ENCODE assay signal across 8 cellular contexts in genomic region chr20:31560094-31560899, GRCh38. TPM values are rescaled to one million over a fixed set of nuclear protein-coding genes. Genes with fewer than 3 reads are reported as not detected.
DNase-seq lines count a peak whose midpoint lies in the region; ATAC-seq and TF ChIP-seq lines count a peak whose summit lies in the region.

No MANE protein-coding gene starts in this region.

- H3K36me3 ChIP-seq in PC-3 (ENCODE audit: low read depth, low read length) = peaks cover 41% of the 10 kb centered on the region

- peak; percentile 97 for TF ChIP-seq CTCF in PC-3 (conservative IDR thresholded peaks at IDR 0.05; ENCODE audit: low read depth, low read length)

- H3K9ac ChIP-seq in PC-3 (ENCODE audit: low read length) = peak overlapping the region; percentile 67

- no peaks in the 10 kb centered on the region for H3K79me2 ChIP-seq in PC-3 (ENCODE audit: low read length)

- POLR2A ChIA-PET in PC-3 (lab: Charles Lee; ENCODE audit: unreplicated experiment) = interaction anchor here (0.5 to 1.0 kb wide), 6 partner anchors 33 to 168 kb away, joined by 3 to 7 read pairs (median 4); partner anchors contain the start of gene ID1

- CTCF ChIA-PET in PC-3 (lab: Charles Lee) = interaction anchor here (0.5 to 4.1 kb wide), 12 partner anchors 9 to 61 kb away, joined by 3 to 118 read pairs (median 4); partner anchors contain the start of gene ID1

- H3K9me2 ChIP-seq in PC-3 (replicated peaks; ENCODE audit: low read length) = no peaks in the 10 kb centered on the region

- H3K9me3 Mint-ChIP-seq in natural killer cell treated with Interleukin-12 subunit alpha and Interleukin-12 subunit beta and Interleukin-15 and Interleukin-18, amount 100 ng/mL, for 72 hours = no peaks in the 10 kb centered on the region
- H3K9me3 Mint-ChIP-seq in stimulated activated naive CD8-positive, alpha-beta T cell treated with anti-CD3 and anti-CD28 coated beads, Interleukin-15, Interleukin-2, amounts not matched to agents 100 ng/mL and 50 ng/mL, for 24 hours = no peaks in the 10 kb centered on the region

- H3K27me3 Mint-ChIP-seq in natural killer cell treated with Interleukin-12 subunit alpha and Interleukin-12 subunit beta and Interleukin-15 and Interleukin-18, amount 100 ng/mL, for 72 hours = no peaks in the 10 kb centered on the region
- no peaks in the 10 kb centered on the region for H3K27me3 Mint-ChIP-seq in stimulated activated naive CD8-positive, alpha-beta T cell treated with anti-CD3 and anti-CD28 coated beads, Interleukin-15, Interleukin-2, amounts not matched to agents 100 ng/mL and 50 ng/mL, for 24 hours

- peaks cover 40% of the 10 kb centered on the region for H3K4me1 ChIP-seq in PC-3 (ENCODE audit: insufficient read depth, low read length)

- no peak overlapping the region for H2AFZ ChIP-seq in PC-3 (ENCODE audit: low read length)

- H3F3A ChIP-seq in PC-3 (ENCODE audit: low read length, unreplicated experiment) = peaks cover 13% of the 10 kb centered on the region

- H3K4me3 ChIP-seq in PC-3 (ENCODE audit: low read length) = peak overlapping the region; percentile 24

- H3K4me2 ChIP-seq in PC-3 (ENCODE audit: low read length) = peak overlapping the region; percentile 62

- H3K27ac ChIP-seq in PC-3 (ENCODE audit: low read length) = peak overlapping the region; percentile 95

- no peak overlapping the region for H3K4me3 Mint-ChIP-seq in natural killer cell treated with Interleukin-12 subunit alpha and Interleukin-12 subunit beta and Interleukin-15 and Interleukin-18, amount 100 ng/mL, for 72 hours
- H3K4me3 Mint-ChIP-seq in stimulated activated naive CD8-positive, alpha-beta T cell treated with anti-CD3 and anti-CD28 coated beads, Interleukin-15, Interleukin-2, amounts not matched to agents 100 ng/mL and 50 ng/mL, for 24 hours = no peak overlapping the region

- no peaks in the 10 kb centered on the region for H3K9me3 ChIP-seq in PC-3 (ENCODE audit: low read length)

- intact Hi-C loops in PC-3 (cut with micrococcal nuclease) = loop anchor here (5.0 kb wide), 1 partner anchor 162 kb away; the partner anchor contains the start of gene BCL2L1

- ATAC-seq in HG03354 (IDR thresholded peaks at IDR 0.05; ENCODE audit: poor library complexity, severe bottlenecking, unreplicated experiment) (peak; percentile 68), PC-3 (peak; percentile 39), esophagus mucosa (peak; percentile 51), HG03045 (IDR thresholded peaks at IDR 0.05; ENCODE audit: unreplicated experiment) (no peak)
- ATAC-seq in natural killer cell treated with Interleukin-12 subunit alpha and Interleukin-12 subunit beta and Interleukin-15 and Interleukin-18, amount 100 ng/mL, for 72 hours = peak; percentile 68 to 77

- H4K20me1 ChIP-seq in PC-3 (ENCODE audit: low read length) = no peaks in the 10 kb centered on the region

- H3K27me3 ChIP-seq in PC-3 (ENCODE audit: low read length) = no peaks in the 10 kb centered on the region

- peaks cover 0 to 5% of the 10 kb centered on the region in 2 donors for H3K4me1 Mint-ChIP-seq in natural killer cell treated with Interleukin-12 subunit alpha and Interleukin-12 subunit beta and Interleukin-15 and Interleukin-18, amount 100 ng/mL, for 72 hours (ENCODE audit: low read depth in 2 of 2)
- H3K4me1 Mint-ChIP-seq in stimulated activated naive CD8-positive, alpha-beta T cell treated with anti-CD3 and anti-CD28 coated beads, Interleukin-15, Interleukin-2, amounts not matched to agents 100 ng/mL and 50 ng/mL, for 24 hours (ENCODE audit: low read depth) = peaks cover 26% of the 10 kb centered on the region

- DNase-seq in DMS53 treated with DMSO at 0.1 percent for 48 hours (lab: John Stamatoyannopoulos, UW; ENCODE audit: unreplicated experiment) (peak; percentile 73), PC-3 (peak; percentile 69), activated T-cell treated with anti-CD3 and anti-CD28 coated beads for 48 hours (ENCODE audit: low read depth) (peak; percentile 69)
- DNase-seq in natural killer cell treated with Interleukin-12 subunit alpha and Interleukin-12 subunit beta and Interleukin-15 and Interleukin-18, amount 100 ng/mL, for 72 hours (ENCODE audit: low spot score) = peak; percentile 74

- no peaks in the 10 kb centered on the region for H3K36me3 Mint-ChIP-seq in natural killer cell treated with Interleukin-12 subunit alpha and Interleukin-12 subunit beta and Interleukin-15 and Interleukin-18, amount 100 ng/mL, for 72 hours
- H3K36me3 Mint-ChIP-seq in stimulated activated naive CD8-positive, alpha-beta T cell treated with anti-CD3 and anti-CD28 coated beads, Interleukin-15, Interleukin-2, amounts not matched to agents 100 ng/mL and 50 ng/mL, for 24 hours (ENCODE audit: low read depth) = peaks cover 48% of the 10 kb centered on the region

- TSS peak; percentile 72 for BruUV-seq in PC-3 (replicated peaks; lab: Mats Ljungman, UMichigan)

- peak overlapping the region; percentile 61 to 64 for H3K27ac Mint-ChIP-seq in natural killer cell treated with Interleukin-12 subunit alpha and Interleukin-12 subunit beta and Interleukin-15 and Interleukin-18, amount 100 ng/mL, for 72 hours
- peak overlapping the region; percentile 84 for H3K27ac Mint-ChIP-seq in stimulated activated naive CD8-positive, alpha-beta T cell treated with anti-CD3 and anti-CD28 coated beads, Interleukin-15, Interleukin-2, amounts not matched to agents 100 ng/mL and 50 ng/mL, for 24 hours

RNA-seq across cellular contexts. Expression of gene ID1, which starts 44.8 kb away (rescaled TPM):
- total RNA-seq in PC-3 (2014; rRNA removed) = 774 and 872 TPM in 2 replicates
- 299 TPM for total RNA-seq in esophagus mucosa
- 1 to 10 TPM in 1 of 2 donors, under 1 TPM in 1; 0.52 to 1.4 TPM for total RNA-seq in natural killer cell treated with Interleukin-12 subunit alpha and Interleukin-12 subunit beta and Interleukin-15 and Interleukin-18, amount 100 ng/mL, for 72 hours

RNA-seq across cellular contexts. Expression of gene HM13, which starts 46.1 kb away (rescaled TPM):
- total RNA-seq in PC-3 (2014; rRNA removed) (99.5 and 125 TPM in 2 replicates), esophagus mucosa (232 TPM)
- 100 to 1,000 TPM; 233 to 257 TPM for total RNA-seq in natural killer cell treated with Interleukin-12 subunit alpha and Interleukin-12 subunit beta and Interleukin-15 and Interleukin-18, amount 100 ng/mL, for 72 hours

Comparison
In these comparisons a context has a peak if more than half of its experiments do, and no peak if none do; other contexts are left out.
1. RNA of gene ID1, which starts 44.8 kb away (total RNA-seq): 774 to 872 TPM in PC-3 and 299 TPM in esophagus mucosa (single experiment); 0.52 to 1.4 TPM in natural killer cell treated with Interleukin-12 subunit alpha and Interleukin-12 subunit beta and Interleukin-15 and Interleukin-18, amount 100 ng/mL, for 72 hours; every median in the first group is over 100 times any median in the second.
2. Peak in every context shown above with its lines, with median percentiles within 50 percentile points of each other: DNase-seq.